Comparison of ENCODE assay signal across 8 cellular contexts in genomic region chr3:71010731-71011455, GRCh38.
DNase-seq lines count a peak whose midpoint lies in the region; ATAC-seq and TF ChIP-seq lines count a peak whose summit lies in the region.

No MANE protein-coding gene starts in this region.

- H3K4me3 ChIP-seq in gastroesophageal sphincter = no peak overlapping the region

- peaks cover 26 to 68% of the 10 kb centered on the region in 2 donors for H3K4me1 Mint-ChIP-seq in stimulated activated naive B cell treated with anti-CD40 and anti-IgM and Interleukin-4, amounts not matched to agents 10 μg/mL and 1 μg/mL and 100 μg/mL, for 72 hours
- peaks cover 59% of the 10 kb centered on the region for H3K4me1 Mint-ChIP-seq in chondrocyte (ENCODE audit: low read depth)

- H3K9me3 ChIP-seq in gastroesophageal sphincter = no peaks in the 10 kb centered on the region

- ATAC-seq in GM18499 (IDR thresholded peaks at IDR 0.05; ENCODE audit: insufficient read depth, unreplicated experiment) = peak; percentile 41
- ATAC-seq in HG02885 (IDR thresholded peaks at IDR 0.05; ENCODE audit: poor library complexity, unreplicated experiment) = peak; percentile 63
- no peak for ATAC-seq in gastroesophageal sphincter
- peak; percentile 88 for ATAC-seq in stimulated activated naive B cell treated with anti-CD40 and anti-IgM and Interleukin-4, amounts not matched to agents 10 μg/mL and 1 μg/mL and 100 μg/mL, for 72 hours (replicated peaks)

- no peaks in the 10 kb centered on the region for H3K27me3 Mint-ChIP-seq in stimulated activated naive B cell treated with anti-CD40 and anti-IgM and Interleukin-4, amounts not matched to agents 10 μg/mL and 1 μg/mL and 100 μg/mL, for 72 hours
- no peaks in the 10 kb centered on the region for H3K27me3 Mint-ChIP-seq in chondrocyte (ENCODE audit: low read depth)

- TF ChIP-seq CTCF in gastroesophageal sphincter (IDR thresholded peaks at IDR 0.05) (no peak), chondrocyte (IDR thresholded peaks at IDR 0.05) (no peak)

- H3K4me3 Mint-ChIP-seq in stimulated activated naive B cell treated with anti-CD40 and anti-IgM and Interleukin-4, amounts not matched to agents 10 μg/mL and 1 μg/mL and 100 μg/mL, for 72 hours = peak overlapping the region; percentile 39 to 53
- no peak overlapping the region for H3K4me3 Mint-ChIP-seq in chondrocyte (ENCODE audit: unreplicated experiment)

- peak overlapping the region; percentile 39 to 80 (median 66) for H3K27ac ChIP-seq in gastroesophageal sphincter

- DNase-seq in activated CD4-positive, CD25-positive, alpha-beta regulatory T cell treated with anti-CD3 and anti-CD28 coated beads, Interleukin-2, amount 50 U/mL, for 72 hours = peak; percentile 41
- DNase-seq in stimulated activated naive B cell treated with anti-CD40 and anti-IgM and Interleukin-4, amounts not matched to agents 10 μg/mL and 1 μg/mL and 100 μg/mL, for 72 hours = peak; percentile 55
- DNase-seq in NCI-H1436 treated with DMSO at 0.1 percent for 48 hours (lab: John Stamatoyannopoulos, UW) (no peak), dedifferentiated amniotic fluid mesenchymal stem cell (ENCODE audit: extremely low spot score) (no peak), chondrocyte (ENCODE audit: low spot score) (no peak)

- H3K9me3 Mint-ChIP-seq in stimulated activated naive B cell treated with anti-CD40 and anti-IgM and Interleukin-4, amounts not matched to agents 10 μg/mL and 1 μg/mL and 100 μg/mL, for 72 hours = peaks cover 0 to 2% of the 10 kb centered on the region in 2 donors
- H3K9me3 Mint-ChIP-seq in chondrocyte (ENCODE audit: low read depth) = no peaks in the 10 kb centered on the region

- peak overlapping the region; percentile 96 for H3K27ac Mint-ChIP-seq in stimulated activated naive B cell treated with anti-CD40 and anti-IgM and Interleukin-4, amounts not matched to agents 10 μg/mL and 1 μg/mL and 100 μg/mL, for 72 hours
- H3K27ac Mint-ChIP-seq in chondrocyte (ENCODE audit: unreplicated experiment) = no peak overlapping the region

- H3K27me3 ChIP-seq in gastroesophageal sphincter = no peaks in the 10 kb centered on the region

- peaks cover 31 to 86% (median 33%) of the 10 kb centered on the region in 3 donors for H3K4me1 ChIP-seq in gastroesophageal sphincter

- TF ChIP-seq POLR2A in gastroesophageal sphincter (IDR thresholded peaks at IDR 0.05) = no peak

- TF ChIP-seq EP300 in gastroesophageal sphincter (IDR thresholded peaks at IDR 0.05) = no peak

- peaks cover 32 to 41% of the 10 kb centered on the region in 2 donors for H3K36me3 Mint-ChIP-seq in stimulated activated naive B cell treated with anti-CD40 and anti-IgM and Interleukin-4, amounts not matched to agents 10 μg/mL and 1 μg/mL and 100 μg/mL, for 72 hours
- peaks cover 22% of the 10 kb centered on the region for H3K36me3 Mint-ChIP-seq in chondrocyte (ENCODE audit: low read depth)

- WGBS in gastroesophageal sphincter (ENCODE audit: low coverage in 1 of 2), 2 donors = 77 to 80% methylated on average over 1 to 3 of the region's 3 CpGs

- peaks cover 0 to 14% of the 10 kb centered on the region in 2 donors for H3K36me3 ChIP-seq in gastroesophageal sphincter

Comparison
In these comparisons a context has a peak if more than half of its experiments do, and no peak if none do; other contexts are left out.
1. DNase-seq: peak in activated CD4-positive, CD25-positive, alpha-beta regulatory T cell treated with anti-CD3 and anti-CD28 coated beads, Interleukin-2, amount 50 U/mL, for 72 hours (single experiment) and stimulated activated naive B cell treated with anti-CD40 and anti-IgM and Interleukin-4, amounts not matched to agents 10 μg/mL and 1 μg/mL and 100 μg/mL, for 72 hours (single experiment); none in NCI-H1436 treated with DMSO at 0.1 percent for 48 hours (single experiment), dedifferentiated amniotic fluid mesenchymal stem cell (single experiment) and chondrocyte (single experiment).